Comparison of ENCODE assay signal across 19 cellular contexts in genomic region chr4:83589283-83589682, GRCh38. TPM values are rescaled to one million over a fixed set of nuclear protein-coding genes. Genes with fewer than 3 reads are reported as not detected.
DNase-seq lines count a peak whose midpoint lies in the region; ATAC-seq and TF ChIP-seq lines count a peak whose summit lies in the region.
"Had no signal": no experiment of that assay in that cellular context is flagged by ENCODE, and none has a peak within 500 bp of the region (broad histone marks: within the 10 kb centered on the region; RNA-seq: fewer than 3 reads in every experiment).

No MANE protein-coding gene starts in this region.

- H3K4me2 ChIP-seq in GM23338 (no peak overlapping the region), hepatocyte (no peak overlapping the region), trophoblast cell (ENCODE audit: low read length) (no peak overlapping the region)

- H3K27me3 Mint-ChIP-seq in GM23338 (ENCODE audit: insufficient read depth, low read depth, poor library complexity), result no peaks in the 10 kb centered on the region
- H3K27me3 Mint-ChIP-seq: CD8-positive, alpha-beta memory T cell had no signal

- no peaks in the 10 kb centered on the region; the same call in 2 of the 3 replicates for H3K9me3 Mint-ChIP-seq in GM23338
- H3K9me3 Mint-ChIP-seq: CD8-positive, alpha-beta memory T cell had no signal

- no peak overlapping the region for H3K4me3 ChIP-seq in GM23338
- no peak overlapping the region for H3K4me3 ChIP-seq in hepatocyte
- no peak overlapping the region for H3K4me3 ChIP-seq in trophoblast cell (ENCODE audit: low read depth, low read length)
- no peak overlapping the region for H3K4me3 ChIP-seq in SJCRH30
- H3K4me3 ChIP-seq: HAP-1 had no signal

- no peak overlapping the region for H4K8ac ChIP-seq in trophoblast cell (ENCODE audit: low read depth, low read length)

- DNase-seq in CMK (ENCODE audit: low read depth) (peak; percentile 17), GM23338 (ENCODE audit: low spot score) (no peak), NCI-H69 (lab: John Stamatoyannopoulos, UW) (peak; percentile 52), hepatocyte (ENCODE audit: low spot score) (no peak), NCI-H2196 (lab: John Stamatoyannopoulos, UW; ENCODE audit: unreplicated experiment) (no peak), trophoblast cell (no peak), SJCRH30 (no peak)
- no peak for DNase-seq in activated CD4-positive, CD25-positive, alpha-beta regulatory T cell (lab: John Stamatoyannopoulos, UW)
- DNase-seq: CD8-positive, alpha-beta memory T cell; DMS 273 treated with DMSO at 0.1 percent for 48 hours; Karpas-422; MM.1S; NCI-H1436; NCI-H2171; NCI-H510A treated with DMSO at 0.1 percent for 48 hours had no signal

- no peak overlapping the region for H3K27ac Mint-ChIP-seq in GM23338
- H3K27ac Mint-ChIP-seq: CD8-positive, alpha-beta memory T cell had no signal

- no peaks in the 10 kb centered on the region for H3K79me1 ChIP-seq in trophoblast cell (ENCODE audit: low read length)

- no peak overlapping the region for H2BK120ac ChIP-seq in trophoblast cell (ENCODE audit: insufficient read depth, low read length, poor library complexity)

- peaks cover 3% of the 10 kb centered on the region; the same call in 1 of the 3 replicates for H3K4me1 Mint-ChIP-seq in GM23338
- H3K4me1 Mint-ChIP-seq: CD8-positive, alpha-beta memory T cell had no signal

- H3K36me3 ChIP-seq in GM23338 (ENCODE audit: insufficient read depth) (no peaks in the 10 kb centered on the region), hepatocyte (replicated peaks; ENCODE audit: insufficient read depth, low read depth) (no peaks in the 10 kb centered on the region), trophoblast cell (ENCODE audit: control insufficient read depth in 1 of 2, insufficient read depth in 2 of 2, low read length in 2 of 2) (no peaks in the 10 kb centered on the region), SJCRH30 (no peaks in the 10 kb centered on the region)

- no peak for ATAC-seq in GM23338
- ATAC-seq: Panc1, Right ventricle myocardium inferior, SK-N-SH treated with all-trans-retinoic acid at 6 μM for 48 hours had no signal

- H3K9ac ChIP-seq in trophoblast cell (ENCODE audit: low read length), result no peak overlapping the region

- H3K9me2 ChIP-seq in GM23338 (ENCODE audit: insufficient read depth), result no peaks in the 10 kb centered on the region
- H3K9me2 ChIP-seq in hepatocyte (replicated peaks; ENCODE audit: insufficient read depth), result no peaks in the 10 kb centered on the region

- no peak overlapping the region for H4K12ac ChIP-seq in trophoblast cell (ENCODE audit: low read depth, low read length)

- no peak overlapping the region for H2BK5ac ChIP-seq in trophoblast cell (ENCODE audit: low read depth, low read length, poor library complexity)

- 0 out of 2 replicates have a peak overlapping the region, but pooled peaks have one; percentile 16 for H2AFZ ChIP-seq in GM23338
- peak overlapping the region; percentile 6 for H2AFZ ChIP-seq in hepatocyte
- H2AFZ ChIP-seq in trophoblast cell (ENCODE audit: insufficient read depth, low read length, poor library complexity), result no peak overlapping the region

- no peak overlapping the region for H3K4me3 Mint-ChIP-seq in GM23338
- H3K4me3 Mint-ChIP-seq: CD8-positive, alpha-beta memory T cell had no signal

- no peak overlapping the region for H3K14ac ChIP-seq in trophoblast cell (ENCODE audit: low read length)

- no peaks in the 10 kb centered on the region for H3F3A ChIP-seq in GM23338 (replicated peaks; ENCODE audit: low read depth)

- H3K79me2 ChIP-seq in GM23338 (replicated peaks; ENCODE audit: insufficient read depth), result no peaks in the 10 kb centered on the region
- H3K79me2 ChIP-seq in hepatocyte, result no peaks in the 10 kb centered on the region
- no peaks in the 10 kb centered on the region for H3K79me2 ChIP-seq in trophoblast cell (ENCODE audit: control insufficient read depth, insufficient read depth, low read length, poor library complexity)

- H2AK5ac ChIP-seq in trophoblast cell (ENCODE audit: low read length), result no peak overlapping the region

- WGBS in hepatocyte (ENCODE audit: low lambda C conversion rate, missing lambda C conversion rate), result 27% methylated on average over 3 of the region's 3 CpGs
- no CpG with 5 or more reads among the region's 3 CpGs for WGBS in trophoblast cell (ENCODE audit: extremely low coverage, insufficient coverage, insufficient read length)

- no peak overlapping the region for H3K27ac ChIP-seq in GM23338 (ENCODE audit: low read depth)
- no peak overlapping the region for H3K27ac ChIP-seq in hepatocyte
- H3K27ac ChIP-seq in trophoblast cell (ENCODE audit: low read depth, low read length), result no peak overlapping the region
- H3K27ac ChIP-seq in SJCRH30, result no peak overlapping the region

- no peak overlapping the region for H2BK12ac ChIP-seq in trophoblast cell (ENCODE audit: low read length)

- TF ChIP-seq CTCF in GM23338 (conservative IDR thresholded peaks at IDR 0.05; ENCODE audit: low read depth in 2 of 2), result no peak
- no peak for TF ChIP-seq CTCF in hepatocyte (IDR thresholded peaks at IDR 0.05; ENCODE audit: poor library complexity)

- H4K91ac ChIP-seq in trophoblast cell (ENCODE audit: low read depth, low read length), result no peak overlapping the region

- H4K20me1 ChIP-seq in GM23338 (replicated peaks; ENCODE audit: insufficient read depth) (no peaks in the 10 kb centered on the region; the same call in 1 of the 2 replicates), hepatocyte (ENCODE audit: insufficient read depth, poor library complexity, severe bottlenecking) (no peaks in the 10 kb centered on the region)

- no peaks in the 10 kb centered on the region for H3K36me3 Mint-ChIP-seq in GM23338 (ENCODE audit: low read depth)

- H3K27me3 ChIP-seq in GM23338 (ENCODE audit: insufficient read depth), result no peaks in the 10 kb centered on the region
- H3K27me3 ChIP-seq in hepatocyte, result no peaks in the 10 kb centered on the region
- H3K27me3 ChIP-seq in trophoblast cell (ENCODE audit: insufficient read depth, low read length), result no peaks in the 10 kb centered on the region
- H3K27me3 ChIP-seq in SJCRH30, result no peaks in the 10 kb centered on the region

- H3K4me1 ChIP-seq in GM23338 (ENCODE audit: insufficient read depth) (0 out of 2 replicates have a peak, but pooled peaks cover 4% of the 10 kb centered on the region), hepatocyte (ENCODE audit: insufficient read depth) (no peaks in the 10 kb centered on the region), trophoblast cell (ENCODE audit: control insufficient read depth in 1 of 2, insufficient read depth in 2 of 2, low read length in 2 of 2) (no peaks in the 10 kb centered on the region), SJCRH30 (no peaks in the 10 kb centered on the region)
- H3K4me1 ChIP-seq: HAP-1 had no signal

- H3K23ac ChIP-seq in trophoblast cell (ENCODE audit: low read length), result no peak overlapping the region

- no peak overlapping the region for H3K4ac ChIP-seq in trophoblast cell (ENCODE audit: low read depth, low read length)

- H3K9me3 ChIP-seq in hepatocyte (ENCODE audit: low read depth) (no peaks in the 10 kb centered on the region), trophoblast cell (ENCODE audit: insufficient read depth, low read depth, low read length) (no peaks in the 10 kb centered on the region), SJCRH30 (replicated peaks) (no peaks in the 10 kb centered on the region)
- H3K9me3 ChIP-seq: HAP-1 had no signal

- H3K18ac ChIP-seq in trophoblast cell (ENCODE audit: low read length), result no peak overlapping the region

TF ChIP-seq in GM23338, 12 proteins besides CTCF, POLR2A, EP300 and RAD21:
- TF ChIP-seq ZNF331 (CRISPR knock-in tag; IDR thresholded peaks at IDR 0.05; ENCODE audit: low read depth) (no peak), STAT1 (IDR thresholded peaks at IDR 0.05; ENCODE audit: unreplicated experiment) (no peak)

RNA-seq across cellular contexts. Expression of gene GPAT3, which starts 53.4 kb away (rescaled TPM):
- total RNA-seq in GM23338 (2014; rRNA removed; shearing (Covaris generic)), result 2.0 and 5.7 TPM in 2 replicates
- polyA plus RNA-seq in GM23338 (2016; fragmentation: Nextera tagmentation; extraction: Ambion mirVana) (0.77 and 1.2 TPM in 2 replicates), hepatocyte (3.2 and 3.3 TPM in 2 replicates)
- 4.4 and 8.9 TPM in 2 replicates for total RNA-seq in hepatocyte
- 3.9 and 4.2 TPM in 2 replicates for polyA plus RNA-seq in trophoblast cell (2013)
- total RNA-seq in SJCRH30 (2014; rRNA removed; shearing (Covaris generic)), result 2.4 and 2.6 TPM in 2 replicates

Comparison
In these comparisons a context has a peak if more than half of its experiments do, and no peak if none do; other contexts are left out.
1. DNase-seq: peak in CMK (single experiment) and NCI-H69 (single experiment); none in GM23338 (single experiment), hepatocyte (single experiment), NCI-H2196 (single experiment), activated CD4-positive, CD25-positive, alpha-beta regulatory T cell (0 of 4), trophoblast cell (0 of 2) and SJCRH30 (0 of 2).